ENCODE assay signal across 29 cellular contexts in genomic region chr2:222989431-222989830, GRCh38.
"Had no signal": no experiment of that assay in that cellular context is flagged by ENCODE, and none has a peak within 500 bp of the region (broad histone marks: within the 10 kb centered on the region; RNA-seq: fewer than 3 reads in every experiment).

No MANE protein-coding gene starts in this region.

- DNase-seq: activated B cell treated with CpG ODN at 0.5 μM for 24 hours; activated CD4-positive, alpha-beta T cell treated with anti-CD3 and anti-CD28 coated beads for 48 hours; activated CD4-positive, alpha-beta T cell treated with anti-CD3 and anti-CD28 coated beads, Interleukin-2, amount 50 U/mL, for 1 hour; activated CD4-positive, alpha-beta T cell treated with anti-CD3 and anti-CD28 coated beads, Interleukin-2, amount 50 U/mL, for 48 hours; activated CD8-positive, alpha-beta memory T cell treated with anti-CD3 and anti-CD28 coated beads for 24 hours; activated CD8-positive, alpha-beta T cell treated with anti-CD3 and anti-CD28 coated beads for 36 hours; activated gamma-delta T cell; activated naive CD4-positive, alpha-beta T cell; activated naive CD4-positive, alpha-beta T cell treated with anti-CD3 and anti-CD28 coated beads, Interleukin-2, amount 10 ng/mL, durations not matched to agents 7 days and 5 days; activated naive CD8-positive, alpha-beta T cell treated with anti-CD3 and anti-CD28 coated beads, Interleukin-2, amount 10 ng/mL, durations not matched to agents 7 days and 5 days; activated T-cell treated with anti-CD3 and anti-CD28 coated beads, Interleukin-2, amount 50 U/mL, for 1 hour; activated T-cell treated with anti-CD3 and anti-CD28 coated beads, Interleukin-2, amount 50 U/mL, for 72 hours; central memory CD4-positive, alpha-beta T cell; cerebellar nuclear complex; colonic mucosa; effector CD8-positive, alpha-beta T cell; foreskin keratinocyte; gastrocnemius medialis; heart right ventricle; T-helper 1 cell; T-helper 17 cell; T1000; WERI-Rb-1 had no signal

- H3K4me1 ChIP-seq: breast epithelium, colonic mucosa, foreskin keratinocyte had no signal

- H3K27ac ChIP-seq: ascending aorta, breast epithelium, cardiac muscle cell, colonic mucosa, epithelial cell of prostate, foreskin keratinocyte, gastrocnemius medialis, heart right ventricle, WERI-Rb-1 had no signal

- ATAC-seq: activated CD4-positive, CD25-positive, alpha-beta regulatory T cell treated with anti-CD3 and anti-CD28 coated beads, Interleukin-2, amount 50 U/mL, for 24 hours; activated CD8-positive, alpha-beta T cell treated with anti-CD3 and anti-CD28 coated beads for 36 hours; activated naive CD4-positive, alpha-beta T cell treated with anti-CD3 and anti-CD28 coated beads, Interleukin-2, amount 50 U/mL, for 72 hours; activated T-cell treated with anti-CD3 and anti-CD28 coated beads, Interleukin-2, amount 50 U/mL, for 72 hours; foreskin keratinocyte; gastrocnemius medialis; heart right ventricle; T-helper 17 cell had no signal

- H3K4me3 ChIP-seq: ascending aorta, breast epithelium, cardiac muscle cell, colonic mucosa, gastrocnemius medialis, heart right ventricle had no signal

- H3K27me3 ChIP-seq: ascending aorta, breast epithelium, cardiac muscle cell, colonic mucosa, foreskin keratinocyte, gastrocnemius medialis, heart right ventricle had no signal

- H3K36me3 ChIP-seq: ascending aorta, breast epithelium, cardiac muscle cell, colonic mucosa, gastrocnemius medialis, heart right ventricle, WERI-Rb-1 had no signal

- H3K9me3 ChIP-seq: ascending aorta, breast epithelium, colonic mucosa, gastrocnemius medialis had no signal
